In genomic region chr3:127406309-127407025, GRCh38 we compare ENCODE assay signal across 10 cellular contexts.
A peak's percentile ranks its signal among the peaks of the same experiment; 100 is the strongest.
DNase-seq lines count a peak whose midpoint lies in the region; ATAC-seq and TF ChIP-seq lines count a peak whose summit lies in the region.
"Had no signal": no experiment of that assay in that cellular context is flagged by ENCODE, and none has a peak within 500 bp of the region (broad histone marks: within the 10 kb centered on the region; RNA-seq: fewer than 3 reads in every experiment).

No MANE protein-coding gene starts in this region.

- H3K4me2 ChIP-seq in MM.1S (ENCODE audit: low read depth, low read length), result no peak overlapping the region

- no peak for TF ChIP-seq POLR2A in erythroblast (IDR thresholded peaks at IDR 0.05; ENCODE audit: low read length)

- no peaks in the 10 kb centered on the region for H3K9me3 ChIP-seq in MM.1S (replicated peaks; ENCODE audit: insufficient read depth, low read length)

- peak; percentile 50 for ATAC-seq in stimulated activated naive CD8-positive, alpha-beta T cell treated with anti-CD3 and anti-CD28 coated beads, Interleukin-15, amount 100 ng/mL, for 72 hours
- ATAC-seq in HG02938 (IDR thresholded peaks at IDR 0.05; ENCODE audit: unreplicated experiment), result no peak

- no peak overlapping the region for H3K27ac ChIP-seq in MM.1S (ENCODE audit: low read length)
- H3K27ac ChIP-seq: epithelial cell of prostate, parathyroid adenoma had no signal

- no peaks in the 10 kb centered on the region for H4K20me1 ChIP-seq in MM.1S (ENCODE audit: insufficient read depth, low read length)

- H3K36me3 ChIP-seq in MM.1S (replicated peaks; ENCODE audit: insufficient read depth, low read length), result no peaks in the 10 kb centered on the region

- H3K27ac Mint-ChIP-seq in activated naive CD4-positive, alpha-beta T cell treated with anti-CD3 and anti-CD28 coated beads for 36 hours, result no peak overlapping the region
- H3K27ac Mint-ChIP-seq in stimulated activated naive CD8-positive, alpha-beta T cell treated with anti-CD3 and anti-CD28 coated beads, Interleukin-15, amount 100 ng/mL, for 72 hours, result no peak overlapping the region

- no peak overlapping the region for H3K4me3 Mint-ChIP-seq in activated naive CD4-positive, alpha-beta T cell treated with anti-CD3 and anti-CD28 coated beads for 36 hours
- no peak overlapping the region for H3K4me3 Mint-ChIP-seq in stimulated activated naive CD8-positive, alpha-beta T cell treated with anti-CD3 and anti-CD28 coated beads, Interleukin-15, amount 100 ng/mL, for 72 hours

- no peaks in the 10 kb centered on the region for H3K9me3 Mint-ChIP-seq in activated naive CD4-positive, alpha-beta T cell treated with anti-CD3 and anti-CD28 coated beads for 36 hours
- H3K9me3 Mint-ChIP-seq in stimulated activated naive CD8-positive, alpha-beta T cell treated with anti-CD3 and anti-CD28 coated beads, Interleukin-15, amount 100 ng/mL, for 72 hours, result no peaks in the 10 kb centered on the region

- in situ Hi-C loops in G401 (cut with HindIII; ENCODE audit: low sequenced_read_pairs), result no loop called here

- peak; percentile 46 for TF ChIP-seq CTCF in MM.1S (IDR thresholded peaks at IDR 0.05; ENCODE audit: low read length)

- no peaks in the 10 kb centered on the region for H3K36me3 Mint-ChIP-seq in activated naive CD4-positive, alpha-beta T cell treated with anti-CD3 and anti-CD28 coated beads for 36 hours (ENCODE audit: low read depth)

- intact Hi-C loops in activated naive CD4-positive, alpha-beta T cell treated with anti-CD3 and anti-CD28 coated beads for 36 hours (cut with micrococcal nuclease), result no loop called here

- CTCF ChIA-PET in activated naive CD4-positive, alpha-beta T cell treated with anti-CD3 and anti-CD28 coated beads for 36 hours (lab: Charles Lee), result interaction anchor here (1.3 kb wide), 1 partner anchor 140 kb away, joined by 3 read pairs; no protein-coding TSS in a partner anchor

- peak; percentile 44 for DNase-seq in activated naive CD4-positive, alpha-beta T cell treated with anti-CD3 and anti-CD28 coated beads for 36 hours
- no peak for DNase-seq in activated naive CD4-positive, alpha-beta T cell (lab: John Stamatoyannopoulos, UW)
- DNase-seq in MM.1S, result peak; percentile 41
- peak; percentile 25 to 35 for DNase-seq in erythroblast (lab: John Stamatoyannopoulos, UW)
- DNase-seq in stimulated activated naive CD8-positive, alpha-beta T cell treated with anti-CD3 and anti-CD28 coated beads, Interleukin-15, amount 100 ng/mL, for 72 hours, result no peak
- DNase-seq in G401 (ENCODE audit: low spot score), result no peak
- DNase-seq in T1000 (lab: John Stamatoyannopoulos, UW), result no peak

- no peaks in the 10 kb centered on the region for H3K79me2 ChIP-seq in MM.1S (ENCODE audit: low read length)
- H3K79me2 ChIP-seq: parathyroid adenoma had no signal

- H3K9me2 ChIP-seq in MM.1S (replicated peaks; ENCODE audit: insufficient read depth, low read length), result no peaks in the 10 kb centered on the region

- no peaks in the 10 kb centered on the region for H3K4me1 ChIP-seq in MM.1S (ENCODE audit: low read length)
- H3K4me1 ChIP-seq: parathyroid adenoma had no signal

- no peaks in the 10 kb centered on the region for H3K4me1 Mint-ChIP-seq in activated naive CD4-positive, alpha-beta T cell treated with anti-CD3 and anti-CD28 coated beads for 36 hours (ENCODE audit: low read depth)
- peaks cover 4% of the 10 kb centered on the region for H3K4me1 Mint-ChIP-seq in stimulated activated naive CD8-positive, alpha-beta T cell treated with anti-CD3 and anti-CD28 coated beads, Interleukin-15, amount 100 ng/mL, for 72 hours

- peak overlapping the region; percentile 50; the same call in 1 of the 2 replicates for H2AFZ ChIP-seq in MM.1S (ENCODE audit: low read length)
- H2AFZ ChIP-seq: parathyroid adenoma had no signal

- no peak overlapping the region for H3K4me3 ChIP-seq in MM.1S (ENCODE audit: low read length)

- H3K9ac ChIP-seq in MM.1S (ENCODE audit: low read length), result no peak overlapping the region
- H3K9ac ChIP-seq: parathyroid adenoma had no signal

- H3F3A ChIP-seq in MM.1S (ENCODE audit: insufficient read depth, low read length), result no peaks in the 10 kb centered on the region

- H3K27me3 Mint-ChIP-seq in activated naive CD4-positive, alpha-beta T cell treated with anti-CD3 and anti-CD28 coated beads for 36 hours (ENCODE audit: low read depth), result peaks cover 14% of the 10 kb centered on the region
- peaks cover 54% of the 10 kb centered on the region for H3K27me3 Mint-ChIP-seq in stimulated activated naive CD8-positive, alpha-beta T cell treated with anti-CD3 and anti-CD28 coated beads, Interleukin-15, amount 100 ng/mL, for 72 hours

- H3K27me3 ChIP-seq in MM.1S (replicated peaks; ENCODE audit: insufficient read depth, low read length), result no peaks in the 10 kb centered on the region

Comparison
In these comparisons a context has a peak if more than half of its experiments do, and no peak if none do; other contexts are left out.
1. DNase-seq: peak in activated naive CD4-positive, alpha-beta T cell treated with anti-CD3 and anti-CD28 coated beads for 36 hours (single experiment), MM.1S (single experiment) and erythroblast (2 of 2); none in activated naive CD4-positive, alpha-beta T cell (0 of 4), stimulated activated naive CD8-positive, alpha-beta T cell treated with anti-CD3 and anti-CD28 coated beads, Interleukin-15, amount 100 ng/mL, for 72 hours (0 of 2), G401 (single experiment) and T1000 (single experiment).